In genomic region chr4:139024686-139025085, GRCh38 we compare ENCODE assay signal across 18 cellular contexts. TPM values are rescaled to one million over a fixed set of nuclear protein-coding genes. Genes with fewer than 3 reads are reported as not detected.
DNase-seq lines count a peak whose midpoint lies in the region; ATAC-seq and TF ChIP-seq lines count a peak whose summit lies in the region.
"Had no signal": no experiment of that assay in that cellular context is flagged by ENCODE, and none has a peak within 500 bp of the region (broad histone marks: within the 10 kb centered on the region; RNA-seq: fewer than 3 reads in every experiment).

No MANE protein-coding gene starts in this region.

- POLR2A ChIA-PET in WTC11 (lab: Charles Lee), result no interaction called here

- H3K4me1 Mint-ChIP-seq in HFFc6 (ENCODE audit: low read depth) (peaks cover 58% of the 10 kb centered on the region), WTC11 (peaks cover 70% of the 10 kb centered on the region), nephron progenitor cell (peaks cover 25% of the 10 kb centered on the region)
- peaks cover 6% of the 10 kb centered on the region for H3K4me1 Mint-ChIP-seq in stimulated activated effector memory CD8-positive, alpha-beta T cell treated with anti-CD3 and anti-CD28 coated beads, Interleukin-12 subunit alpha, Interleukin-12 subunit beta, amount 100 ng/mL, for 72 hours

- H3K27ac ChIP-seq in foreskin keratinocyte, result no peak overlapping the region
- H3K27ac ChIP-seq: BLaER1, GM23248, KMS-11, Peyer's patch had no signal

- no peaks in the 10 kb centered on the region for H3K27me3 Mint-ChIP-seq in HFFc6 (ENCODE audit: insufficient read depth)
- no peaks in the 10 kb centered on the region for H3K27me3 Mint-ChIP-seq in WTC11 (ENCODE audit: low read depth)
- H3K27me3 Mint-ChIP-seq in nephron progenitor cell (ENCODE audit: low read depth, poor library complexity), result no peaks in the 10 kb centered on the region

- no peak for DNase-seq in HFFc6
- no peak for DNase-seq in WTC11 (ENCODE audit: low spot score)
- no peak for DNase-seq in nephron progenitor cell
- DNase-seq in stimulated activated effector memory CD8-positive, alpha-beta T cell treated with anti-CD3 and anti-CD28 coated beads, Interleukin-12 subunit alpha, Interleukin-12 subunit beta, amount 100 ng/mL, for 72 hours (ENCODE audit: low spot score in 2 of 2), result no peak
- DNase-seq in foreskin keratinocyte, result no peak
- no peak for DNase-seq in stimulated activated naive CD8-positive, alpha-beta T cell treated with anti-CD3 and anti-CD28 coated beads, Interleukin-15, Interleukin-2, amounts not matched to agents 100 U/mL and 50 U/mL, for 24 hours
- DNase-seq: CD8-positive, alpha-beta T cell; DMS53; EL; HCEC 1CT; NCI-H1048; NCI-H2081 treated with DMSO at 0.1 percent for 48 hours; Peyer's patch; Right ventricle myocardium superior had no signal

- CTCF ChIA-PET in WTC11 (lab: Charles Lee), result interaction anchor here (1.4 to 1.5 kb wide), 2 partner anchors 10 to 28 kb away, joined by 3 to 4 read pairs; partner anchors contain the start of gene NOCT

- H3K9me3 Mint-ChIP-seq in HFFc6 (no peaks in the 10 kb centered on the region), WTC11 (no peaks in the 10 kb centered on the region), nephron progenitor cell (no peaks in the 10 kb centered on the region)
- H3K9me3 Mint-ChIP-seq in stimulated activated effector memory CD8-positive, alpha-beta T cell treated with anti-CD3 and anti-CD28 coated beads, Interleukin-12 subunit alpha, Interleukin-12 subunit beta, amount 100 ng/mL, for 72 hours, result no peaks in the 10 kb centered on the region
- H3K9me3 Mint-ChIP-seq: CD8-positive, alpha-beta T cell had no signal

- no peak for ATAC-seq in WTC11
- ATAC-seq in stimulated activated effector memory CD8-positive, alpha-beta T cell treated with anti-CD3 and anti-CD28 coated beads, Interleukin-12 subunit alpha, Interleukin-12 subunit beta, amount 100 ng/mL, for 72 hours, result no peak
- ATAC-seq in SK-N-SH treated with all-trans-retinoic acid at 6 μM for 48 hours, result no peak
- no peak for ATAC-seq in foreskin keratinocyte
- no peak for ATAC-seq in stimulated activated naive CD8-positive, alpha-beta T cell treated with anti-CD3 and anti-CD28 coated beads, Interleukin-15, Interleukin-2, amounts not matched to agents 100 U/mL and 50 U/mL, for 24 hours
- ATAC-seq: CD8-positive, alpha-beta T cell had no signal

- H3K4me3 Mint-ChIP-seq in HFFc6 (no peak overlapping the region), WTC11 (no peak overlapping the region), nephron progenitor cell (no peak overlapping the region)
- no peak overlapping the region for H3K4me3 Mint-ChIP-seq in stimulated activated effector memory CD8-positive, alpha-beta T cell treated with anti-CD3 and anti-CD28 coated beads, Interleukin-12 subunit alpha, Interleukin-12 subunit beta, amount 100 ng/mL, for 72 hours
- H3K4me3 Mint-ChIP-seq: CD8-positive, alpha-beta T cell had no signal

- TF ChIP-seq CTCF in HFFc6 (IDR thresholded peaks at IDR 0.05), result no peak
- no peak for TF ChIP-seq CTCF in WTC11 (IDR thresholded peaks at IDR 0.05)
- TF ChIP-seq CTCF in nephron progenitor cell (IDR thresholded peaks at IDR 0.05), result no peak
- no peak for TF ChIP-seq CTCF in foreskin keratinocyte (conservative IDR thresholded peaks at IDR 0.05)

- H3K27me3 ChIP-seq in foreskin keratinocyte, result no peaks in the 10 kb centered on the region
- H3K27me3 ChIP-seq: BLaER1, Peyer's patch had no signal

- peaks cover 5% of the 10 kb centered on the region for H3K4me1 ChIP-seq in foreskin keratinocyte

- peaks cover 13% of the 10 kb centered on the region for H3K36me3 Mint-ChIP-seq in HFFc6 (ENCODE audit: low read depth)
- peaks cover 8% of the 10 kb centered on the region for H3K36me3 Mint-ChIP-seq in WTC11
- peaks cover 43% of the 10 kb centered on the region for H3K36me3 Mint-ChIP-seq in nephron progenitor cell (ENCODE audit: low read depth)
- peaks cover 40% of the 10 kb centered on the region for H3K36me3 Mint-ChIP-seq in stimulated activated effector memory CD8-positive, alpha-beta T cell treated with anti-CD3 and anti-CD28 coated beads, Interleukin-12 subunit alpha, Interleukin-12 subunit beta, amount 100 ng/mL, for 72 hours

- H3K27ac Mint-ChIP-seq in HFFc6, result 0 out of 2 replicates have a peak overlapping the region, but pooled peaks have one; percentile 25
- peak overlapping the region; percentile 87 for H3K27ac Mint-ChIP-seq in WTC11
- peak overlapping the region; percentile 90 for H3K27ac Mint-ChIP-seq in nephron progenitor cell
- peak overlapping the region; percentile 34 for H3K27ac Mint-ChIP-seq in stimulated activated effector memory CD8-positive, alpha-beta T cell treated with anti-CD3 and anti-CD28 coated beads, Interleukin-12 subunit alpha, Interleukin-12 subunit beta, amount 100 ng/mL, for 72 hours
- H3K27ac Mint-ChIP-seq: CD8-positive, alpha-beta T cell had no signal

TF ChIP-seq in WTC11, 78 proteins besides CTCF, POLR2A, EP300 and RAD21:
- TF ChIP-seq ZNF263 (CRISPR knock-in tag; IDR thresholded peaks at IDR 0.05; ENCODE audit: low read depth) (no peak), RORB (CRISPR knock-in tag; IDR thresholded peaks at IDR 0.05) (no peak), OVOL2 (CRISPR knock-in tag; IDR thresholded peaks at IDR 0.05; ENCODE audit: borderline replicate concordance) (no peak)
- TF ChIP-seq, protein P1, sequence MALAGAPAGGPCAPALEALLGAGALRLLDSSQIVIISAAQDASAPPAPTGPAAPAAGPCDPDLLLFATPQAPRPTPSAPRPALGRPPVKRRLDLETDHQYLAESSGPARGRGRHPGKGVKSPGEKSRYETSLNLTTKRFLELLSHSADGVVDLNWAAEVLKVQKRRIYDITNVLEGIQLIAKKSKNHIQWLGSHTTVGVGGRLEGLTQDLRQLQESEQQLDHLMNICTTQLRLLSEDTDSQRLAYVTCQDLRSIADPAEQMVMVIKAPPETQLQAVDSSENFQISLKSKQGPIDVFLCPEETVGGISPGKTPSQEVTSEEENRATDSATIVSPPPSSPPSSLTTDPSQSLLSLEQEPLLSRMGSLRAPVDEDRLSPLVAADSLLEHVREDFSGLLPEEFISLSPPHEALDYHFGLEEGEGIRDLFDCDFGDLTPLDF (CRISPR knock-in tag; IDR thresholded peaks at IDR 0.05), result no peak

TF ChIP-seq in SK-N-SH treated with all-trans-retinoic acid at 6 μM for 48 hours, 23 proteins besides CTCF, POLR2A, EP300 and RAD21:
- TF ChIP-seq ZFP3 (CRISPR knock-in tag; IDR thresholded peaks at IDR 0.05) (no peak), ISL1 (CRISPR knock-in tag; IDR thresholded peaks at IDR 0.05) (no peak), TSHZ2 (CRISPR knock-in tag; IDR thresholded peaks at IDR 0.05) (no peak), SNAI2 (CRISPR knock-in tag; IDR thresholded peaks at IDR 0.05) (no peak), ZNF8 (CRISPR knock-in tag; IDR thresholded peaks at IDR 0.05) (no peak), OSR1 (CRISPR knock-in tag; IDR thresholded peaks at IDR 0.05) (no peak), ZNF565 (CRISPR knock-in tag; conservative IDR thresholded peaks at IDR 0.05; ENCODE audit: low read depth) (no peak), CSDC2 (CRISPR knock-in tag; IDR thresholded peaks at IDR 0.05) (no peak), ARNTL (CRISPR knock-in tag; IDR thresholded peaks at IDR 0.05; ENCODE audit: borderline replicate concordance, low read depth) (no peak), ZNF70 (CRISPR knock-in tag; IDR thresholded peaks at IDR 0.05) (no peak)

RNA-seq across cellular contexts. Expression of gene NOCT, which starts 9.1 kb away (rescaled TPM):
- 10 to 100 TPM; 16.7 to 23.5 (median 18.3) TPM for total RNA-seq in HFFc6 (2021; fragmentation: NEBNext Ultra II Directional; extraction: Animal tissue kit (Norgen Biotek cat#: 25700))
- 37.9 to 43.4 TPM (median 39.2 TPM) in 3 replicates for total RNA-seq in WTC11 (2021)
- 21.5 and 23.3 TPM in 2 replicates for total RNA-seq in foreskin keratinocyte
- polyA plus RNA-seq in foreskin keratinocyte, result 4.5 and 4.7 TPM in 2 replicates

Comparison
In these comparisons a context has a peak if more than half of its experiments do, and no peak if none do; other contexts are left out.
1. H3K27ac Mint-ChIP-seq: peak in every context shown above with its lines; median percentile 90 in nephron progenitor cell; 87 in WTC11; 34 in stimulated activated effector memory CD8-positive, alpha-beta T cell treated with anti-CD3 and anti-CD28 coated beads, Interleukin-12 subunit alpha, Interleukin-12 subunit beta, amount 100 ng/mL, for 72 hours; 25 in HFFc6.